In the genomic region with DNA sequence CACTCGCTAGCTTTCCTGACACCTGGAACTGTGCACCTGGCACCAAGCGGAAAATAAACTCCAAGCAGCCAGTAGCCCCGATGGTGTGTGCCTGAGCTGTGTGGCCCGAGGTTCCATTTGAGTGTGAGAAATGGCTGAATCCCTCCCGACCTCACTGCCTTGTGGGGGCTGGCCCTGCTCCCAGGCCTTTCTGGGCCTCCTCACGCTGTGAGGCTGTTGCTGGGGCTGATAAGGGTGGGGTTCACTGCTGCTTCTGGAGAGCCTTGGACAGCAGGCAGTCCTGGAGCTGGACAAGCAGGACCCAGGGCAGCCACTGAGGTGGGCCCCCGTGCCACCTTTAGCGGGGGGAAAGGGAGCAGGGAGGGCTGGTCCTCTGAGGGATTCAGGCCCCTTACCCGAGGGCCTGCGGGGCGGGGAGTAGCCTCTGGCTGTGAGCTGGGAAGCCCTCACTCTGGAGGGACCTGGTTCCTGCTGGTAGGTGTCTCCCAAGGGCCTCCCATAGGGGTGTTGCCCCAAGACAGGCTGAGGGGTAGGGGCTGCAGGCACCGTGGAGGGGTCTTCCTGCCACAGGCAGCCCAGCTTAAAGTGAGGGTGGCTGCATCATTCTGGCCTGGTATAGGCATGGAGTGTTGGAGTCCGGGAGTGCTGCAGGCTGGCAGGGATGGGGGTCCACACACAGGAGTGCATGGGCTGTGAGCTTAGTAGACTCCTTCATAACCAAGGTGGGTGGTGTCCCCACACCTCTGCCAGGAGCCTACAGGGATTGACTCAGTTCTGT, we compare ENCODE assay signal across 11 cellular contexts. TPM values are rescaled to one million over a fixed set of nuclear protein-coding genes. Genes with fewer than 3 reads are reported as not detected.
DNase-seq lines count a peak whose midpoint lies in the region; ATAC-seq, FAIRE-seq and TF ChIP-seq lines count a peak whose summit lies in the region.
"Had no signal": no experiment of that assay in that cellular context is flagged by ENCODE, and none has a peak within 500 bp of the region (broad histone marks: within the 10 kb centered on the region; RNA-seq: fewer than 3 reads in every experiment).

No MANE protein-coding gene starts in this region.

- peaks cover 1% of the 10 kb centered on the region for H3K4me1 ChIP-seq in urinary bladder (ENCODE audit: insufficient read depth)

- no peak for FAIRE-seq in bronchial epithelial cell (lab: Jason Lieb, UNC)

- ATAC-seq in Right ventricle myocardium superior (ENCODE audit: poor library complexity) (no peak), HG02884 (IDR thresholded peaks at IDR 0.05; ENCODE audit: unreplicated experiment) (no peak), GM19452 (IDR thresholded peaks at IDR 0.05; ENCODE audit: unreplicated experiment) (no peak)

- 59% methylated on average over 13 of the region's 13 CpGs for whole genome bisulfite sequencing in urinary bladder

- H3K36me3 ChIP-seq in bronchial epithelial cell (ENCODE audit: control insufficient read depth, insufficient read depth, low read length) (peaks cover 19% of the 10 kb centered on the region), urinary bladder (ENCODE audit: insufficient read depth) (no peaks in the 10 kb centered on the region)

- intact Hi-C loops in Right ventricle myocardium superior (cut with DNase I), result no loop called here
- intact Hi-C loops in cardiac septum (cut with DNase I), result loop anchor here (10.0 kb wide), 1 partner anchor 543 kb away; a partner anchor contains a TSS

- TF ChIP-seq CTCF in bronchial epithelial cell (IDR thresholded peaks at IDR 0.05; ENCODE audit: insufficient read depth, low read length, severe bottlenecking), result no peak

- no peaks in the 10 kb centered on the region for H3K27me3 ChIP-seq in bronchial epithelial cell (ENCODE audit: control insufficient read depth, insufficient read depth, low read length)

- H3K27ac ChIP-seq in urinary bladder (ENCODE audit: low read depth), result no peak overlapping the region

- peak overlapping the region; percentile 88 for H3K4me3 ChIP-seq in bronchial epithelial cell (ENCODE audit: low read depth, low read length)
- peak overlapping the region; percentile 90 for H3K4me3 ChIP-seq in urinary bladder (ENCODE audit: low read depth, low read length)

- DNase-seq in Right ventricle myocardium superior (peak; percentile 39), cardiac septum (ENCODE audit: low spot score) (no peak), bronchial epithelial cell (ENCODE audit: low read depth) (no peak), medulla oblongata (ENCODE audit: extremely low spot score) (peak; percentile 37), NCI-H2196 treated with DMSO at 0.1 percent for 48 hours (lab: John Stamatoyannopoulos, UW; ENCODE audit: unreplicated experiment) (no peak)
- DNase-seq: activated gamma-delta T cell treated with Interleukin-2 at 50 U/mL for 16 hours, midbrain had no signal

RNA-seq across cellular contexts. Expression of a gene that starts 1.7 kb away (rescaled TPM):
- total RNA-seq in Right ventricle myocardium superior, result 246 TPM
- total RNA-seq in cardiac septum, result 438 TPM
- 21.9 and 35.6 TPM in 2 replicates for total RNA-seq in bronchial epithelial cell
- total RNA-seq in urinary bladder, result 44.7 TPM
- polyA plus RNA-seq in urinary bladder, result 545 TPM

RNA-seq across cellular contexts. Expression of a gene that starts 14.9 kb away (rescaled TPM):
- total RNA-seq in Right ventricle myocardium superior (0.13 TPM), cardiac septum (not detected), bronchial epithelial cell (59.5 and 107 TPM in 2 replicates), urinary bladder (2.8 TPM)
- polyA plus RNA-seq in urinary bladder, result 3.4 TPM
- total RNA-seq: Daoy had no signal

RNA-seq across cellular contexts. Expression of a gene that starts 23.4 kb away (rescaled TPM):
- 1,229 TPM for total RNA-seq in Right ventricle myocardium superior
- 1,211 TPM for total RNA-seq in cardiac septum
- 1.1 and 1.9 TPM in 2 replicates for total RNA-seq in bronchial epithelial cell
- total RNA-seq in urinary bladder, result 11.2 TPM
- polyA plus RNA-seq in urinary bladder, result 5.1 TPM

RNA-seq across cellular contexts. Expression of a gene that starts 25.3 kb away (rescaled TPM):
- total RNA-seq in Right ventricle myocardium superior (not detected), cardiac septum (not detected), bronchial epithelial cell (0.13 and 0.79 TPM in 2 replicates), urinary bladder (0.48 TPM)
- not detected for polyA plus RNA-seq in urinary bladder
- total RNA-seq: Daoy had no signal

RNA-seq across cellular contexts. Expression of a gene that starts 31.7 kb away (rescaled TPM):
- 0.11 TPM for total RNA-seq in Right ventricle myocardium superior
- not detected for total RNA-seq in cardiac septum
- total RNA-seq in bronchial epithelial cell, result 0.26 and 0.90 TPM in 2 replicates
- total RNA-seq in urinary bladder, result 0.63 TPM
- polyA plus RNA-seq in urinary bladder, result 0.98 TPM
- total RNA-seq: Daoy had no signal

Comparison
In these comparisons a context has a peak if more than half of its experiments do, and no peak if none do; other contexts are left out.
1. DNase-seq: peak in Right ventricle myocardium superior (single experiment) and medulla oblongata (single experiment); none in cardiac septum (single experiment), bronchial epithelial cell (single experiment) and NCI-H2196 treated with DMSO at 0.1 percent for 48 hours (single experiment).
2. RNA of a gene that starts 14.9 kb away (total RNA-seq): 59.5 to 107 TPM in bronchial epithelial cell; 2.8 TPM in urinary bladder (single experiment), 0.13 TPM in Right ventricle myocardium superior (single experiment) and not detected in cardiac septum (single experiment); every median in the first group is over 10 times any median in the second.
3. RNA of a gene that starts 23.4 kb away (total RNA-seq): 1,229 TPM in Right ventricle myocardium superior (single experiment) and 1,211 TPM in cardiac septum (single experiment); 11.2 TPM in urinary bladder (single experiment) and 1.1 to 1.9 TPM in bronchial epithelial cell; every median in the first group is over 10 times any median in the second.